Comparison of ENCODE assay signal across 8 cellular contexts in genomic region chr20:11890331-11891080, GRCh38. TPM values are rescaled to one million over a fixed set of nuclear protein-coding genes. Genes with fewer than 3 reads are reported as not detected.
DNase-seq lines count a peak whose midpoint lies in the region; ATAC-seq and TF ChIP-seq lines count a peak whose summit lies in the region.

No MANE protein-coding gene starts in this region.

- peaks cover 42% of the 10 kb centered on the region for H3K4me1 Mint-ChIP-seq in HFFc6 (ENCODE audit: low read depth)
- peaks cover 24% of the 10 kb centered on the region for H3K4me1 Mint-ChIP-seq in T-helper 2 cell treated with Interferon-gamma antibody and Interleukin-4, amounts not matched to agents 5 μg/mL and 100 μg/mL, for 36 hours (ENCODE audit: low read depth)

- H3K27me3 Mint-ChIP-seq in HFFc6 (ENCODE audit: insufficient read depth), result peaks cover 1% of the 10 kb centered on the region; the same call in 1 of the 2 replicates
- H3K27me3 Mint-ChIP-seq in T-helper 2 cell treated with Interferon-gamma antibody and Interleukin-4, amounts not matched to agents 5 μg/mL and 100 μg/mL, for 36 hours (ENCODE audit: low read depth), result peaks cover 20% of the 10 kb centered on the region

- H3K4me1 ChIP-seq in ES-I3 (ENCODE audit: insufficient read depth, low read length) (peaks cover 2% of the 10 kb centered on the region; the same call in 1 of the 2 replicates), skeletal muscle satellite cell (ENCODE audit: control insufficient read depth, insufficient read depth, low read length) (peaks cover 24% of the 10 kb centered on the region)

- H3K27me3 ChIP-seq in skeletal muscle satellite cell (ENCODE audit: control insufficient read depth, insufficient read depth, low read length), result no peaks in the 10 kb centered on the region

- DNase-seq in HFFc6 (peak; percentile 79), NCI-H1417 treated with DMSO at 0.1 percent for 48 hours (lab: John Stamatoyannopoulos, UW) (peak; percentile 78), cardiac fibroblast (ENCODE audit: low read depth in 2 of 2) (peak; percentile 85 to 94), inferior parietal cortex (ENCODE audit: extremely low spot score) (peak; percentile 90)
- peak; percentile 80 for DNase-seq in T-helper 2 cell treated with Interferon-gamma antibody and Interleukin-4, amounts not matched to agents 5 μg/mL and 100 μg/mL, for 36 hours (ENCODE audit: low spot score)

- peaks cover 8% of the 10 kb centered on the region; the same call in 1 of the 2 replicates for H3K36me3 Mint-ChIP-seq in HFFc6 (ENCODE audit: low read depth)
- H3K36me3 Mint-ChIP-seq in T-helper 2 cell treated with Interferon-gamma antibody and Interleukin-4, amounts not matched to agents 5 μg/mL and 100 μg/mL, for 36 hours (ENCODE audit: low read depth), result peaks cover 1% of the 10 kb centered on the region

- no peaks in the 10 kb centered on the region for H3K9me3 Mint-ChIP-seq in HFFc6
- H3K9me3 Mint-ChIP-seq in T-helper 2 cell treated with Interferon-gamma antibody and Interleukin-4, amounts not matched to agents 5 μg/mL and 100 μg/mL, for 36 hours, result no peaks in the 10 kb centered on the region

- no peak for ATAC-seq in GM18873 (IDR thresholded peaks at IDR 0.05; ENCODE audit: low FRiP score, unreplicated experiment)

- H3K9me3 ChIP-seq in ES-I3 (ENCODE audit: control insufficient read depth, insufficient read depth, low read length) (no peaks in the 10 kb centered on the region), skeletal muscle satellite cell (replicated peaks; ENCODE audit: low read length) (no peaks in the 10 kb centered on the region)

- H3K4me3 ChIP-seq in cardiac fibroblast (replicated peaks in 1 of 2; ENCODE audit: low read depth in 2 of 2, low read length in 2 of 2), result peak overlapping the region; percentile 58 to 66
- peak overlapping the region; percentile 85 for H3K4me3 ChIP-seq in skeletal muscle satellite cell (ENCODE audit: low read length)

- peak overlapping the region; percentile 90 for H3K4me3 Mint-ChIP-seq in HFFc6
- H3K4me3 Mint-ChIP-seq in T-helper 2 cell treated with Interferon-gamma antibody and Interleukin-4, amounts not matched to agents 5 μg/mL and 100 μg/mL, for 36 hours, result peak overlapping the region; percentile 89

- H3K9ac ChIP-seq in ES-I3 (ENCODE audit: low read depth, low read length) (peak overlapping the region; percentile 74), skeletal muscle satellite cell (ENCODE audit: low read depth, low read length) (peak overlapping the region; percentile 85)

- no peak for TF ChIP-seq CTCF in HFFc6 (IDR thresholded peaks at IDR 0.05)
- TF ChIP-seq CTCF in cardiac fibroblast (IDR thresholded peaks at IDR 0.05; ENCODE audit: low read depth, low read length), result no peak

- H3K4me2 ChIP-seq in skeletal muscle satellite cell (ENCODE audit: low read length), result peak overlapping the region; percentile 97

- H3K36me3 ChIP-seq in ES-I3 (ENCODE audit: insufficient read depth, low read length) (no peaks in the 10 kb centered on the region), skeletal muscle satellite cell (ENCODE audit: insufficient read depth, low read length) (no peaks in the 10 kb centered on the region)

- no peak overlapping the region for H3K27ac Mint-ChIP-seq in HFFc6
- peak overlapping the region; percentile 72 for H3K27ac Mint-ChIP-seq in T-helper 2 cell treated with Interferon-gamma antibody and Interleukin-4, amounts not matched to agents 5 μg/mL and 100 μg/mL, for 36 hours

RNA-seq across cellular contexts. Expression of gene BTBD3, which starts 27.2 kb away (rescaled TPM):
- 10 to 100 TPM; 26.1 to 32.2 (median 29.5) TPM for total RNA-seq in HFFc6 (2021; fragmentation: NEBNext Ultra II Directional; extraction: Animal tissue kit (Norgen Biotek cat#: 25700))
- total RNA-seq in skeletal muscle satellite cell (2012; rRNA removed), result 12.9 and 16.8 TPM in 2 replicates
